Comparison of ENCODE assay signal across 8 cellular contexts in genomic region chr7:75180172-75180849, GRCh38.
DNase-seq lines count a peak whose midpoint lies in the region; ATAC-seq and TF ChIP-seq lines count a peak whose summit lies in the region.
"Not testable (repeated sequence)": the region's sequence is repeated elsewhere in the genome, so short reads cannot be mapped to it uniquely, and the experiment has no call there.

No MANE protein-coding gene starts in this region.

- not testable (repeated sequence) for H3K9ac ChIP-seq in DND-41 (ENCODE audit: low read depth, low read length)

- H4K20me1 ChIP-seq in DND-41 (ENCODE audit: insufficient read depth, low read length), result not testable (repeated sequence)

- H3K4me2 ChIP-seq in DND-41 (ENCODE audit: insufficient read depth, low read length), result not testable (repeated sequence)

- TF ChIP-seq EP300 in gastroesophageal sphincter (IDR thresholded peaks at IDR 0.05), result not testable (repeated sequence)

- POLR2A ChIA-PET in T-cell (lab: Charles Lee), result not testable (repeated sequence)

- H3K4me3 Mint-ChIP-seq in T-cell; activated T-cell treated with anti-CD3 and anti-CD28 coated beads, Interleukin-2, amount 50 U/mL, for 72 hours; natural killer cell: not testable (repeated sequence)

- H3K27ac Mint-ChIP-seq in T-cell; activated T-cell treated with anti-CD3 and anti-CD28 coated beads, Interleukin-2, amount 50 U/mL, for 72 hours; natural killer cell: not testable (repeated sequence)

- H3K4me3 ChIP-seq in DND-41 (ENCODE audit: low read depth in 1 of 2, low read length in 2 of 2); gastroesophageal sphincter; left lung: not testable (repeated sequence)

- not testable (repeated sequence) for H3K9me3 Mint-ChIP-seq in T-cell; activated T-cell treated with anti-CD3 and anti-CD28 coated beads, Interleukin-2, amount 50 U/mL, for 72 hours; natural killer cell

- not testable (repeated sequence) for H3K9me3 ChIP-seq in DND-41 (ENCODE audit: insufficient read depth, low read length, severe bottlenecking); gastroesophageal sphincter; left lung

- not testable (repeated sequence) for H3K36me3 ChIP-seq in DND-41 (ENCODE audit: insufficient read depth, low read length); gastroesophageal sphincter; left lung

- H2AFZ ChIP-seq in DND-41 (ENCODE audit: low read depth, low read length), result not testable (repeated sequence)

- not testable (repeated sequence) for DNase-seq in DND-41; activated T-cell treated with anti-CD3 and anti-CD28 coated beads, Interleukin-2, amount 50 U/mL, for 72 hours; natural killer cell; stimulated activated naive CD8-positive, alpha-beta T cell treated with anti-CD3 and anti-CD28 coated beads, Interleukin-15, Interleukin-2, amounts not matched to agents 100 U/mL and 50 U/mL, for 24 hours
- DNase-seq in T-cell (peak in 1 of 34 experiments; percentile 23), left lung (peak in 1 of 2 donors; percentile 6)

- not testable (repeated sequence) for H3K79me2 ChIP-seq in DND-41 (ENCODE audit: insufficient read depth, low read length)

- not testable (repeated sequence) for H3K27ac ChIP-seq in DND-41 (ENCODE audit: low read length); gastroesophageal sphincter; left lung

- intact Hi-C loops in left lung (cut with DNase I); natural killer cell (cut with micrococcal nuclease): not testable (repeated sequence)

- not testable (repeated sequence) for H3K4me1 Mint-ChIP-seq in T-cell; activated T-cell treated with anti-CD3 and anti-CD28 coated beads, Interleukin-2, amount 50 U/mL, for 72 hours (ENCODE audit: low read depth); natural killer cell

- not testable (repeated sequence) for H3K27me3 ChIP-seq in DND-41 (ENCODE audit: insufficient read depth, low read length, poor library complexity); gastroesophageal sphincter; left lung

- not testable (repeated sequence) for H3K36me3 Mint-ChIP-seq in T-cell; activated T-cell treated with anti-CD3 and anti-CD28 coated beads, Interleukin-2, amount 50 U/mL, for 72 hours (ENCODE audit: insufficient read depth in 2 of 2); natural killer cell

- TF ChIP-seq POLR2A in gastroesophageal sphincter (IDR thresholded peaks at IDR 0.05), result not testable (repeated sequence)

- H3K4me1 ChIP-seq in DND-41 (ENCODE audit: insufficient read depth, low read length); gastroesophageal sphincter; left lung: not testable (repeated sequence)

- CTCF ChIA-PET in T-cell (lab: Charles Lee), result not testable (repeated sequence)

- ATAC-seq in DND-41 (ENCODE audit: insufficient read depth, low read depth) (peak; percentile 79), HG02623 (IDR thresholded peaks at IDR 0.05; ENCODE audit: unreplicated experiment) (peak; percentile 38), T-cell (replicated peaks in 1 of 4) (peak; percentile 83 to 90 (median 87)), gastroesophageal sphincter (peak; percentile 37), left lung (peak; percentile 33), natural killer cell (peak; percentile 75 to 82 (median 76))
- peak; percentile 63 for ATAC-seq in activated T-cell treated with anti-CD3 and anti-CD28 coated beads, Interleukin-2, amount 50 U/mL, for 72 hours (replicated peaks in 1 of 2)
- ATAC-seq in stimulated activated naive CD8-positive, alpha-beta T cell treated with anti-CD3 and anti-CD28 coated beads, Interleukin-15, Interleukin-2, amounts not matched to agents 100 U/mL and 50 U/mL, for 24 hours, result peak; percentile 30

- not testable (repeated sequence) for H3K27me3 Mint-ChIP-seq in T-cell; activated T-cell treated with anti-CD3 and anti-CD28 coated beads, Interleukin-2, amount 50 U/mL, for 72 hours (ENCODE audit: low read depth); natural killer cell (ENCODE audit: low read depth in 2 of 2)

- no CpG with 5 or more reads among the region's 15 CpGs for WGBS in gastroesophageal sphincter (ENCODE audit: low coverage in 1 of 2), 2 donors

- TF ChIP-seq CTCF in DND-41 (IDR thresholded peaks at IDR 0.05; ENCODE audit: borderline replicate concordance, extremely low read depth, low read length, poor library complexity, severe bottlenecking); gastroesophageal sphincter (IDR thresholded peaks at IDR 0.05); left lung (IDR thresholded peaks at IDR 0.05); natural killer cell (IDR thresholded peaks at IDR 0.05): not testable (repeated sequence)

Comparison
In these comparisons a context has a peak if more than half of its experiments do, and no peak if none do; other contexts are left out.
1. ATAC-seq: peak in every context shown above with its lines; median percentile 87 in T-cell; 79 in DND-41; 76 in natural killer cell; 63 in activated T-cell treated with anti-CD3 and anti-CD28 coated beads, Interleukin-2, amount 50 U/mL, for 72 hours; 38 in HG02623; 37 in gastroesophageal sphincter; 33 in left lung; 30 in stimulated activated naive CD8-positive, alpha-beta T cell treated with anti-CD3 and anti-CD28 coated beads, Interleukin-15, Interleukin-2, amounts not matched to agents 100 U/mL and 50 U/mL, for 24 hours.